ENCODE assay signal across 9 cellular contexts in the genomic region with DNA sequence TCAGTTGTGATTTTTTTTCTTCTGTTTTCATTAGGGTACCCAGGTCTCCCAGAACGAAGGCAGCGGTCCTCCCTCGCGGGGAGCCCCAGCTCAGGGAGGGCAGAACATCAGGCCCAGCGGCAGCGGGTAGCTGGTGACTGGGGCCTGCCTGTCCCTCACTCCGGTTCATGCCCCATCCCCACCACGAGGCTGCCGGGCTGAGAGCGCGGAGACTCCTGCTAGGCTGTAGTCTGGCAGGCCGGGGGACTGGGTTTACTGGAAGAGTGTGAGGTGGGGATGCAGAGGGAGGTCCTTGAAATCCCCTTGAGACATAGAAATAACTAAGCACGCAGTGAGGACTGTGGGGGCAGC. TPM values are rescaled to one million over a fixed set of nuclear protein-coding genes. Genes with fewer than 3 reads are reported as not detected.
DNase-seq lines count a peak whose midpoint lies in the region; ATAC-seq and TF ChIP-seq lines count a peak whose summit lies in the region.
"Had no signal": no experiment of that assay in that cellular context is flagged by ENCODE, and none has a peak within 500 bp of the region (broad histone marks: within the 10 kb centered on the region; RNA-seq: fewer than 3 reads in every experiment).

No MANE protein-coding gene starts in this region.

- H3K4me3 ChIP-seq in AG04449 (ENCODE audit: low read depth, low read length) (peak overlapping the region; percentile 36), left lung (no peak overlapping the region), OCI-LY7 (ENCODE audit: low read depth, low read length, poor library complexity, severe bottlenecking) (no peak overlapping the region)

- no peaks in the 10 kb centered on the region for H3K79me2 ChIP-seq in OCI-LY7 (ENCODE audit: insufficient read depth, low read depth, low read length)

- H3K36me3 ChIP-seq in left lung (no peaks in the 10 kb centered on the region), OCI-LY7 (ENCODE audit: insufficient read depth, low read length) (no peaks in the 10 kb centered on the region)

- DNase-seq in AG04449 (ENCODE audit: low read depth, low spot score) (no peak), left lung (peak in 1 of 2 donors; percentile 79), CD1c-positive myeloid dendritic cell (ENCODE audit: extremely low spot score) (no peak), OCI-LY7 (ENCODE audit: low spot score) (no peak)
- no peak for DNase-seq in activated CD8-positive, alpha-beta T cell treated with anti-CD3 and anti-CD28 coated beads, Interleukin-2, amount 10 ng/mL, durations not matched to agents 7 days and 5 days

- CTCF ChIA-PET in AG04449 (lab: Yijun Ruan, JAX), result interaction anchor here (0.7 to 3.0 kb wide), 18 partner anchors 9 to 764 kb away, joined by 3 to 24 read pairs (median 4); partner anchors contain the start of gene BRINP2
- CTCF ChIA-PET in activated CD8-positive, alpha-beta T cell treated with anti-CD3 and anti-CD28 coated beads, Interleukin-2, amount 10 ng/mL, durations not matched to agents 7 days and 5 days (lab: Charles Lee), result interaction anchor here (1.0 to 1.8 kb wide), 3 partner anchors 9 to 283 kb away, joined by 4 to 10 read pairs (median 5); no protein-coding TSS in a partner anchor
- CTCF ChIA-PET in OCI-LY7 (lab: Charles Lee; ENCODE audit: unreplicated experiment), result no interaction called here

- ATAC-seq in GM21576 (IDR thresholded peaks at IDR 0.05; ENCODE audit: unreplicated experiment) (peak; percentile 15), left lung (peak; percentile 30), GM18868 (IDR thresholded peaks at IDR 0.05; ENCODE audit: unreplicated experiment) (no peak), HG03469 (IDR thresholded peaks at IDR 0.05; ENCODE audit: unreplicated experiment) (no peak)
- no peak for ATAC-seq in activated CD8-positive, alpha-beta T cell treated with anti-CD3 and anti-CD28 coated beads, Interleukin-2, amount 10 ng/mL, durations not matched to agents 7 days and 5 days

- H3K27ac ChIP-seq in left lung (no peak overlapping the region), OCI-LY7 (ENCODE audit: low read depth, low read length, poor library complexity, severe bottlenecking) (no peak overlapping the region)

- H3K9me3 ChIP-seq in left lung (no peaks in the 10 kb centered on the region), OCI-LY7 (ENCODE audit: low read length) (no peaks in the 10 kb centered on the region)

- no peaks in the 10 kb centered on the region for H3K36me3 Mint-ChIP-seq in activated CD8-positive, alpha-beta T cell treated with anti-CD3 and anti-CD28 coated beads, Interleukin-2, amount 10 ng/mL, durations not matched to agents 7 days and 5 days (ENCODE audit: low read depth)
- H3K36me3 Mint-ChIP-seq: activated naive CD4-positive, alpha-beta T cell treated with anti-CD3 and anti-CD28 coated beads, Interleukin-2, amount 50 U/mL, for 24 hours had no signal

- peak overlapping the region; percentile 41 for H3K4me3 Mint-ChIP-seq in activated CD8-positive, alpha-beta T cell treated with anti-CD3 and anti-CD28 coated beads, Interleukin-2, amount 10 ng/mL, durations not matched to agents 7 days and 5 days
- H3K4me3 Mint-ChIP-seq: activated naive CD4-positive, alpha-beta T cell treated with anti-CD3 and anti-CD28 coated beads, Interleukin-2, amount 50 U/mL, for 24 hours had no signal

- peaks cover 11% of the 10 kb centered on the region for H3K27me3 Mint-ChIP-seq in activated CD8-positive, alpha-beta T cell treated with anti-CD3 and anti-CD28 coated beads, Interleukin-2, amount 10 ng/mL, durations not matched to agents 7 days and 5 days (ENCODE audit: low read depth)

- H3K27me3 ChIP-seq in left lung, result peaks cover 19 to 53% of the 10 kb centered on the region in 2 donors

- H3K9me2 ChIP-seq in OCI-LY7 (ENCODE audit: insufficient read depth, low read length), result no peaks in the 10 kb centered on the region

- TF ChIP-seq CTCF in AG04449 (IDR thresholded peaks at IDR 0.05; ENCODE audit: insufficient read depth, low read length, missing control alignments) (no peak), left lung (IDR thresholded peaks at IDR 0.05) (no peak), OCI-LY7 (conservative IDR thresholded peaks at IDR 0.05; ENCODE audit: low read length) (no peak)

- no peak overlapping the region for H3K4me2 ChIP-seq in OCI-LY7 (ENCODE audit: low read length)

- H3K4me1 Mint-ChIP-seq in activated CD8-positive, alpha-beta T cell treated with anti-CD3 and anti-CD28 coated beads, Interleukin-2, amount 10 ng/mL, durations not matched to agents 7 days and 5 days (ENCODE audit: low read depth), result peaks cover 7% of the 10 kb centered on the region

- POLR2A ChIA-PET in AG04449 (lab: Yijun Ruan, JAX) (interaction anchor here (1.2 kb wide), 1 partner anchor 28 kb away, joined by 3 read pairs; no protein-coding TSS in a partner anchor), OCI-LY7 (lab: Charles Lee) (no interaction called here)
- POLR2A ChIA-PET in activated CD8-positive, alpha-beta T cell treated with anti-CD3 and anti-CD28 coated beads, Interleukin-2, amount 10 ng/mL, durations not matched to agents 7 days and 5 days (lab: Charles Lee), result no interaction called here

- no peaks in the 10 kb centered on the region for H4K20me1 ChIP-seq in OCI-LY7 (ENCODE audit: insufficient read depth, low read length)

- no TSS peak for BruUV-seq in OCI-LY7 (replicated peaks; lab: Mats Ljungman, UMichigan)

- no peak overlapping the region; the same call in 1 of the 2 replicates for H2AFZ ChIP-seq in OCI-LY7 (ENCODE audit: low read length)

- H3K9me3 Mint-ChIP-seq in activated CD8-positive, alpha-beta T cell treated with anti-CD3 and anti-CD28 coated beads, Interleukin-2, amount 10 ng/mL, durations not matched to agents 7 days and 5 days (ENCODE audit: insufficient read depth), result no peaks in the 10 kb centered on the region

- no peak overlapping the region for H3K27ac Mint-ChIP-seq in activated CD8-positive, alpha-beta T cell treated with anti-CD3 and anti-CD28 coated beads, Interleukin-2, amount 10 ng/mL, durations not matched to agents 7 days and 5 days
- H3K27ac Mint-ChIP-seq: activated naive CD4-positive, alpha-beta T cell treated with anti-CD3 and anti-CD28 coated beads, Interleukin-2, amount 50 U/mL, for 24 hours had no signal

- peaks cover 0 to 4% of the 10 kb centered on the region in 2 donors for H3K4me1 ChIP-seq in left lung
- no peaks in the 10 kb centered on the region for H3K4me1 ChIP-seq in OCI-LY7 (ENCODE audit: insufficient read depth, low read length, poor library complexity, severe bottlenecking)

- intact Hi-C loops in left lung (cut with DNase I), result loop anchor here in 1 of 2 donors (10.0 kb wide), 1 partner anchor 286 kb away; no protein-coding TSS in a partner anchor
- intact Hi-C loops in OCI-LY7 (cut with micrococcal nuclease; ENCODE audit: unreplicated experiment), result no loop called here

RNA-seq across cellular contexts. Expression of gene BRINP2, which starts 10.5 kb away (rescaled TPM):
- not detected for total RNA-seq in activated CD8-positive, alpha-beta T cell treated with anti-CD3 and anti-CD28 coated beads, Interleukin-2, amount 10 ng/mL, durations not matched to agents 7 days and 5 days
- under 1 TPM in 1 of 2 donors, not detected in 1; 0.08 TPM for total RNA-seq in left lung
- not detected in 2 replicates for total RNA-seq in OCI-LY7 (2014; rRNA removed; shearing (Covaris generic))
- total RNA-seq in OCI-LY7 (2022), result not detected in 2 replicates

RNA-seq across cellular contexts. Expression of gene ASTN1, which starts 16.7 kb away (rescaled TPM):
- total RNA-seq in activated CD8-positive, alpha-beta T cell treated with anti-CD3 and anti-CD28 coated beads, Interleukin-2, amount 10 ng/mL, durations not matched to agents 7 days and 5 days, result not detected
- total RNA-seq in left lung (under 1 TPM; 0.10 to 0.29 TPM), OCI-LY7 (2022) (not detected in 2 replicates)
- not detected in 2 replicates for total RNA-seq in OCI-LY7 (2014; rRNA removed; shearing (Covaris generic))

Comparison
In these comparisons a context has a peak if more than half of its experiments do, and no peak if none do; other contexts are left out.
1. ATAC-seq: peak in GM21576 (single experiment) and left lung (single experiment); none in activated CD8-positive, alpha-beta T cell treated with anti-CD3 and anti-CD28 coated beads, Interleukin-2, amount 10 ng/mL, durations not matched to agents 7 days and 5 days (single experiment), GM18868 (single experiment) and HG03469 (single experiment).